ENCODE assay signal across 16 cellular contexts in the genomic region with DNA sequence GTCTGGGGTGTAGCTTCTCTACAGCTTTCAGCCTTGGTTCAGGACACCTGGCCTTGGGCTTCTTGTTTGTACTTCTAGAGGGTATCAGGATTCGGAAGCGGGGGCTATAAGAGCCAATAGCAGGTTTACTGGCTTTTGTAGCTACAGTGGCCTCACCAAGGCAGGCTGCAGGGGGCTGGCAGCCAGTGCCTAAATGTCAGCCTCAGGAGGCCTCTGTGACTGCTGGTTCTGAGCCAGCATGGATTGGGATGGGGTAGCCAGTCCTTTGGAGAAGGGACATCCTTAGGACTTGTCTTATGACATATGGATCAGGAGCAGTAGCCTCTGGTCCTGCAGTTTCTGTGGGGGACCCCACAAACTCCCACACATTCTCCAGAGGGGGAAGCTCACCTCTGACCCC. TPM values are rescaled to one million over a fixed set of nuclear protein-coding genes. Genes with fewer than 3 reads are reported as not detected.
"Had no signal": no experiment of that assay in that cellular context is flagged by ENCODE, and none has a peak within 500 bp of the region (broad histone marks: within the 10 kb centered on the region; RNA-seq: fewer than 3 reads in every experiment).

No MANE protein-coding gene starts in this region.

- ATAC-seq: activated CD4-positive, CD25-positive, alpha-beta regulatory T cell treated with anti-CD3 and anti-CD28 coated beads, Interleukin-2, amount 50 U/mL, for 24 hours; natural killer cell treated with Interleukin-12 subunit alpha and Interleukin-12 subunit beta and Interleukin-15 and Interleukin-18, amount 100 ng/mL, for 72 hours; psoas muscle; right lobe of liver had no signal

- H3K27me3 ChIP-seq: right lobe of liver had no signal

- H3K9me3 ChIP-seq: psoas muscle, right lobe of liver had no signal

- H3K4me1 ChIP-seq: psoas muscle had no signal

- H3K27ac ChIP-seq: psoas muscle, right lobe of liver had no signal

- H3K36me3 ChIP-seq: right lobe of liver had no signal

- H3K4me3 ChIP-seq: psoas muscle, right lobe of liver, smooth muscle cell had no signal

- DNase-seq: activated naive CD4-positive, alpha-beta T cell treated with anti-CD3 and anti-CD28 coated beads, Interleukin-2, amount 50 U/mL, for 16 hours; activated T-cell treated with anti-CD3 and anti-CD28 coated beads, Interleukin-2, amount 50 U/mL, for 24 hours; effector CD4-positive, alpha-beta T cell; foreskin melanocyte; kidney glomerular epithelial cell; occipital lobe; psoas muscle; right lobe of liver; stimulated activated CD4-positive, alpha-beta T cell treated with anti-CD3 and anti-CD28 coated beads, Interleukin-4, amount 100 ng/mL, for 4 hours; stimulated activated naive CD4-positive, alpha-beta T cell treated with Interleukin-2 at 50 U/mL for 16 hours; T-helper 9 cell had no signal

- H3K4me2 ChIP-seq: smooth muscle cell had no signal

RNA-seq across cellular contexts. Expression of a gene that starts 51.8 kb away (rescaled TPM):
- total RNA-seq: liver; natural killer cell treated with Interleukin-12 subunit alpha and Interleukin-12 subunit beta and Interleukin-15 and Interleukin-18, amount 100 ng/mL, for 72 hours; occipital lobe; psoas muscle; right lobe of liver had no signal
- polyA plus RNA-seq: adipose tissue, liver, psoas muscle had no signal
